24 cellular contexts compared by ENCODE assay signal in genomic region chr13:61810065-61810464, GRCh38.
DNase-seq lines count a peak whose midpoint lies in the region; ATAC-seq and TF ChIP-seq lines count a peak whose summit lies in the region.
"Had no signal": no experiment of that assay in that cellular context is flagged by ENCODE, and none has a peak within 500 bp of the region (broad histone marks: within the 10 kb centered on the region; RNA-seq: fewer than 3 reads in every experiment).

No MANE protein-coding gene starts in this region.

- H3K27me3 Mint-ChIP-seq in HFFc6 (ENCODE audit: insufficient read depth) = no peaks in the 10 kb centered on the region
- H3K27me3 Mint-ChIP-seq: CD4-positive, alpha-beta memory T cell; CD4-positive, CD25-positive, alpha-beta regulatory T cell; CD8-positive, alpha-beta memory T cell had no signal

- CTCF ChIA-PET in HEK293T (lab: Yijun Ruan, JAX) = interaction anchor here (1.0 kb wide), 1 partner anchor 9 kb away, joined by 3 read pairs; no protein-coding TSS in a partner anchor

- no peak for TF ChIP-seq POLR2A in NB4 (IDR thresholded peaks at IDR 0.05; ENCODE audit: extremely low read depth, insufficient read length)

- POLR2A ChIA-PET in HEK293T (lab: Yijun Ruan, JAX) = no interaction called here

- H3K27ac Mint-ChIP-seq in HFFc6 = no peak overlapping the region
- H3K27ac Mint-ChIP-seq: CD14-positive monocyte; CD4-positive, alpha-beta memory T cell; CD4-positive, CD25-positive, alpha-beta regulatory T cell; CD8-positive, alpha-beta memory T cell had no signal

- intact Hi-C loops in lower lobe of right lung (cut with DNase I) = no loop called here

- H3K27me3 ChIP-seq in lower lobe of right lung (ENCODE audit: low read depth) = no peaks in the 10 kb centered on the region
- H3K27me3 ChIP-seq: BE2C, BLaER1 had no signal

- H3K36me3 Mint-ChIP-seq in HFFc6 (ENCODE audit: low read depth) = 0 out of 2 replicates have a peak, but pooled peaks cover 6% of the 10 kb centered on the region
- H3K36me3 Mint-ChIP-seq: CD14-positive monocyte; CD4-positive, alpha-beta memory T cell; CD4-positive, CD25-positive, alpha-beta regulatory T cell; CD8-positive, alpha-beta memory T cell had no signal

- no peak overlapping the region for H3K4me3 ChIP-seq in NB4 (ENCODE audit: low read depth, low read length)
- H3K4me3 ChIP-seq in lower lobe of right lung = no peak overlapping the region
- H3K4me3 ChIP-seq: BLaER1, GM12878 had no signal

- TF ChIP-seq CTCF in NB4 (IDR thresholded peaks at IDR 0.05; ENCODE audit: low read depth, low read length) = no peak
- no peak for TF ChIP-seq CTCF in HFFc6 (IDR thresholded peaks at IDR 0.05)
- TF ChIP-seq CTCF in lower lobe of right lung (IDR thresholded peaks at IDR 0.05) = no peak

- no peaks in the 10 kb centered on the region for H3K4me1 ChIP-seq in lower lobe of right lung
- H3K4me1 ChIP-seq: BE2C, BLaER1 had no signal

- H3K27ac ChIP-seq in lower lobe of right lung = no peak overlapping the region
- H3K27ac ChIP-seq: BLaER1 had no signal

- no peaks in the 10 kb centered on the region for H3K36me3 ChIP-seq in lower lobe of right lung
- H3K36me3 ChIP-seq: BE2C, BLaER1 had no signal

- ATAC-seq in left lobe of liver (peak; percentile 59), lower lobe of right lung (no peak)
- ATAC-seq: GM12878 had no signal

- DNase-seq in HEK293T (ENCODE audit: extremely low spot score) (no peak), NB4 (ENCODE audit: low read depth) (peak; percentile 3), left lobe of liver (ENCODE audit: low spot score) (no peak), HFFc6 (no peak), lower lobe of right lung (no peak)
- no peak for DNase-seq in activated CD4-positive, CD25-positive, alpha-beta regulatory T cell (lab: John Stamatoyannopoulos, UW)
- DNase-seq: 8988T; ACHN; BE2C; C1 segment of cervical spinal cord; CD4-positive, alpha-beta memory T cell; CD4-positive, CD25-positive, alpha-beta regulatory T cell; CD8-positive, alpha-beta memory T cell; COR-L47; DMS 273 treated with DMSO at 0.1 percent for 48 hours; DMS153; DMS53; DMS79; DND-41; EL; GDM1 had no signal

- no peaks in the 10 kb centered on the region for H3K4me1 Mint-ChIP-seq in HFFc6 (ENCODE audit: low read depth)
- H3K4me1 Mint-ChIP-seq: CD14-positive monocyte; CD4-positive, alpha-beta memory T cell; CD4-positive, CD25-positive, alpha-beta regulatory T cell; CD8-positive, alpha-beta memory T cell had no signal

- peaks cover 38% of the 10 kb centered on the region for H3K9me3 Mint-ChIP-seq in HFFc6

- H3K4me3 Mint-ChIP-seq in HFFc6 = no peak overlapping the region
- H3K4me3 Mint-ChIP-seq: CD14-positive monocyte; CD4-positive, alpha-beta memory T cell; CD4-positive, CD25-positive, alpha-beta regulatory T cell; CD8-positive, alpha-beta memory T cell had no signal

- H3K9me3 ChIP-seq in lower lobe of right lung = no peaks in the 10 kb centered on the region
- H3K9me3 ChIP-seq: BE2C, BLaER1 had no signal

TF ChIP-seq in HEK293T, 16 proteins besides CTCF, POLR2A, EP300 and RAD21:
- TF ChIP-seq LEF1 (IDR thresholded peaks at IDR 0.05; ENCODE audit: borderline replicate concordance) (0 out of 2 replicates have a peak, but pooled peaks have one; percentile 29), FOXK2 (IDR thresholded peaks at IDR 0.05) (no peak)
